Comparison of ENCODE assay signal across 22 cellular contexts in genomic region chr2:125746321-125746983, GRCh38.
A peak's percentile ranks its signal among the peaks of the same experiment; 100 is the strongest.
DNase-seq lines count a peak whose midpoint lies in the region; ATAC-seq and TF ChIP-seq lines count a peak whose summit lies in the region.
"Had no signal": no experiment of that assay in that cellular context is flagged by ENCODE, and none has a peak within 500 bp of the region (broad histone marks: within the 10 kb centered on the region; RNA-seq: fewer than 3 reads in every experiment).

No MANE protein-coding gene starts in this region.

- H3K27me3 Mint-ChIP-seq in endodermal cell (ENCODE audit: insufficient read depth) (no peaks in the 10 kb centered on the region), neural crest cell (ENCODE audit: low read depth) (no peaks in the 10 kb centered on the region), type B pancreatic cell (no peaks in the 10 kb centered on the region)
- H3K27me3 Mint-ChIP-seq: CD4-positive, alpha-beta memory T cell had no signal

- H3K4me1 ChIP-seq in endodermal cell (ENCODE audit: control insufficient read depth, insufficient read depth, low read length) (no peaks in the 10 kb centered on the region), mucosa of descending colon (ENCODE audit: low read depth) (no peaks in the 10 kb centered on the region)
- H3K4me1 ChIP-seq: HAP-1 had no signal

- no peaks in the 10 kb centered on the region for H3K36me3 ChIP-seq in endodermal cell (ENCODE audit: control insufficient read depth, insufficient read depth, low read length)
- H3K36me3 ChIP-seq in mucosa of descending colon (ENCODE audit: low read depth) = no peaks in the 10 kb centered on the region
- H3K36me3 ChIP-seq: HAP-1 had no signal

- H3K9ac ChIP-seq in endodermal cell (ENCODE audit: extremely low read depth, low read length, poor library complexity, severe bottlenecking) = no peak overlapping the region
- H3K9ac ChIP-seq: GM23248 had no signal

- H3K27me3 ChIP-seq in endodermal cell (ENCODE audit: control insufficient read depth, insufficient read depth, low read length, poor library complexity, severe bottlenecking) = no peaks in the 10 kb centered on the region

- peak; percentile 35 for DNase-seq in GM12865 (ENCODE audit: low read depth)
- DNase-seq in endodermal cell = no peak
- no peak for DNase-seq in neural crest cell (ENCODE audit: low read depth, low spot score)
- no peak for DNase-seq in type B pancreatic cell (ENCODE audit: extremely low spot score, unreplicated experiment)
- no peak for DNase-seq in mucosa of descending colon
- DNase-seq in GM19238 (ENCODE audit: insufficient read length, low spot score) = no peak
- DNase-seq in GM19240 (ENCODE audit: insufficient read length, low spot score) = no peak
- DNase-seq: CD4-positive, alpha-beta memory T cell; DND-41; GM23248; KG1; NCI-H1105; NCI-H146; NCI-H2029; NCI-H2171; NCI-H345; PC-9; SHP77 treated with DMSO at 0.1 percent for 48 hours; SW 1271 had no signal

- H3K9me3 ChIP-seq in endodermal cell (ENCODE audit: control insufficient read depth, low read length) (no peaks in the 10 kb centered on the region), mucosa of descending colon (no peaks in the 10 kb centered on the region)
- H3K9me3 ChIP-seq: HAP-1 had no signal

- no peak overlapping the region for H3K27ac Mint-ChIP-seq in endodermal cell
- H3K27ac Mint-ChIP-seq in neural crest cell (ENCODE audit: unreplicated experiment) = peak overlapping the region; percentile 69
- peak overlapping the region; percentile 5 for H3K27ac Mint-ChIP-seq in type B pancreatic cell
- H3K27ac Mint-ChIP-seq: CD4-positive, alpha-beta memory T cell had no signal

- no peak for ATAC-seq in mucosa of descending colon

- TF ChIP-seq CTCF in GM12865 (IDR thresholded peaks at IDR 0.05; ENCODE audit: insufficient read depth, low read depth, low read length, missing control alignments) = no peak
- no peak for TF ChIP-seq CTCF in endodermal cell (conservative IDR thresholded peaks at IDR 0.05)
- no peak for TF ChIP-seq CTCF in neural crest cell (conservative IDR thresholded peaks at IDR 0.05)
- no peak for TF ChIP-seq CTCF in type B pancreatic cell (conservative IDR thresholded peaks at IDR 0.05)
- TF ChIP-seq CTCF in mucosa of descending colon (IDR thresholded peaks at IDR 0.05) = no peak

- intact Hi-C loops in mucosa of descending colon (cut with DNase I, micrococcal nuclease) = no loop called here

- H3K9me3 Mint-ChIP-seq in endodermal cell (no peaks in the 10 kb centered on the region), neural crest cell (peaks cover 5% of the 10 kb centered on the region), type B pancreatic cell (peaks cover 5% of the 10 kb centered on the region)
- H3K9me3 Mint-ChIP-seq: CD4-positive, alpha-beta memory T cell had no signal

- H3K27ac ChIP-seq in endodermal cell (ENCODE audit: low read depth, low read length) = peak overlapping the region; percentile 33
- H3K27ac ChIP-seq: GM23248, PC-9, RWPE1, SK-N-MC had no signal

- H3K36me3 Mint-ChIP-seq in endodermal cell (ENCODE audit: low read depth) (no peaks in the 10 kb centered on the region), neural crest cell (ENCODE audit: low read depth) (no peaks in the 10 kb centered on the region), type B pancreatic cell (peaks cover 15% of the 10 kb centered on the region)
- H3K36me3 Mint-ChIP-seq: CD4-positive, alpha-beta memory T cell had no signal

- 72 to 86% methylated on average over 3 to 4 of the region's 4 CpGs for WGBS in endodermal cell (ENCODE audit: insufficient coverage in 1 of 2, insufficient read length in 1 of 2), 2 experiments

- H3K4me1 Mint-ChIP-seq in endodermal cell = peaks cover 4% of the 10 kb centered on the region
- H3K4me1 Mint-ChIP-seq in neural crest cell = peaks cover 21% of the 10 kb centered on the region
- peaks cover 21% of the 10 kb centered on the region for H3K4me1 Mint-ChIP-seq in type B pancreatic cell (ENCODE audit: unreplicated experiment)
- H3K4me1 Mint-ChIP-seq: CD4-positive, alpha-beta memory T cell had no signal

- H3K4me3 Mint-ChIP-seq in endodermal cell = no peak overlapping the region
- H3K4me3 Mint-ChIP-seq in neural crest cell = peak overlapping the region; percentile 9
- H3K4me3 Mint-ChIP-seq in type B pancreatic cell = peak overlapping the region; percentile 42
- H3K4me3 Mint-ChIP-seq: CD4-positive, alpha-beta memory T cell had no signal

- H3K4me3 ChIP-seq in GM12865 (ENCODE audit: low read depth, low read length) (no peak overlapping the region), endodermal cell (ENCODE audit: low read length) (no peak overlapping the region), mucosa of descending colon (no peak overlapping the region)
- H3K4me3 ChIP-seq: GM23248, HAP-1, PC-9, SK-N-MC had no signal
